ENCODE assay signal across 25 cellular contexts in the genomic region with DNA sequence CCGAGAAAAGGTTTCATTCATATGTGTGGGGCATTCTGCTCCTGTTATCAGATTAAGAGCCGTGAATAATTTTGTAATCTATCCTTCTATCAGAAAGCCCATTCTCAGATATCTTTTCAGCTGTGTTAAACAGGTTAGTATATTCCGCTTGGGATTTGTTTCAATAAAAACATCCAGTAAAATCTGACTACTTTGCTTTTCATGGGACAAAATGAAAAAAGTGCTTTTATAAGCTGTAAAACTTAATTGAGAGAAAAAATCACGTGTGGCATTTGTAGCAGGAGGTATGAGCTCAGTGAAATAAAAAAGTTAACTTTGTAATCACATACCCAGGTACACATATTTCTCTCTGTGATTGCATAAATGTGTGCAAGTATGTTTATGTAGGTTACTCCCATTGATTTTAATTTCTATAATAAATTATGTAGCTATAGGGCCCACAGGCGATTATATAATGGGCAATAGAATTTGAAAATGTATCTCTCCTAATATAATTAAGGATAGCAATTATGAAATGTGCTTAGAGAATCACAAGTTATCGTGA. TPM values are rescaled to one million over a fixed set of nuclear protein-coding genes. Genes with fewer than 3 reads are reported as not detected.
"Had no signal": no experiment of that assay in that cellular context is flagged by ENCODE, and none has a peak within 500 bp of the region (broad histone marks: within the 10 kb centered on the region; RNA-seq: fewer than 3 reads in every experiment).

No MANE protein-coding gene starts in this region.

- H3K36me3 Mint-ChIP-seq: activated CD4-positive, alpha-beta memory T cell treated with anti-CD3 and anti-CD28 coated beads for 36 hours; activated naive CD8-positive, alpha-beta T cell treated with anti-CD3 and anti-CD28 coated beads for 36 hours; WTC11 had no signal

- H3K4me3 ChIP-seq: K562 had no signal

- FAIRE-seq: K562 had no signal

- H3K27ac Mint-ChIP-seq: activated CD4-positive, alpha-beta memory T cell treated with anti-CD3 and anti-CD28 coated beads for 36 hours; activated naive CD4-positive, alpha-beta T cell treated with anti-CD3 and anti-CD28 coated beads for 36 hours; activated naive CD8-positive, alpha-beta T cell treated with anti-CD3 and anti-CD28 coated beads for 36 hours; activated T-helper 17 cell treated with anti-CD3 and anti-CD28 coated beads, Interleukin-2, amount 50 U/mL, for 72 hours; T-helper 17 cell; WTC11 had no signal

- H3K36me3 ChIP-seq: brain microvascular endothelial cell had no signal

- DNase-seq: activated CD4-positive, alpha-beta memory T cell treated with anti-CD3 and anti-CD28 coated beads for 36 hours; activated CD4-positive, alpha-beta T cell treated with anti-CD3 and anti-CD28 coated beads for 48 hours; activated CD4-positive, CD25-positive, alpha-beta regulatory T cell treated with anti-CD3 and anti-CD28 coated beads, Interleukin-2, amount 50 U/mL, for 72 hours; activated gamma-delta T cell; activated naive CD4-positive, alpha-beta T cell treated with anti-CD3 and anti-CD28 coated beads for 36 hours; activated naive CD8-positive, alpha-beta T cell treated with anti-CD3 and anti-CD28 coated beads for 36 hours; activated T-cell treated with anti-CD3 and anti-CD28 coated beads for 4 hours; activated T-cell treated with anti-CD3 and anti-CD28 coated beads, Interleukin-2, amount 50 U/mL, for 48 hours; brain microvascular endothelial cell; cerebellar nuclear complex; Kasumi-1; NCI-H1048; NCI-H146; NCI-H1930; NCI-H345; NCI-H510A; NCI-H526 treated with DMSO at 0.1 percent for 48 hours; NCI-H82; SHP77 treated with DMSO at 0.1 percent for 48 hours; T-helper 17 cell; T-helper 9 cell had no signal

- H3K27me3 ChIP-seq: brain microvascular endothelial cell had no signal

- H3K27ac ChIP-seq: brain microvascular endothelial cell had no signal

- H3K4me1 Mint-ChIP-seq: activated T-helper 17 cell treated with anti-CD3 and anti-CD28 coated beads, Interleukin-2, amount 50 U/mL, for 72 hours had no signal

- ATAC-seq: activated T-helper 17 cell treated with anti-CD3 and anti-CD28 coated beads, Interleukin-2, amount 50 U/mL, for 72 hours; K562; T-helper 17 cell; WTC11 had no signal

- H3K9me3 Mint-ChIP-seq: activated CD4-positive, alpha-beta memory T cell treated with anti-CD3 and anti-CD28 coated beads for 36 hours; activated naive CD4-positive, alpha-beta T cell treated with anti-CD3 and anti-CD28 coated beads for 36 hours; activated naive CD8-positive, alpha-beta T cell treated with anti-CD3 and anti-CD28 coated beads for 36 hours; activated T-helper 17 cell treated with anti-CD3 and anti-CD28 coated beads, Interleukin-2, amount 50 U/mL, for 72 hours; WTC11 had no signal

- H3K4me3 Mint-ChIP-seq: activated CD4-positive, alpha-beta memory T cell treated with anti-CD3 and anti-CD28 coated beads for 36 hours; activated naive CD4-positive, alpha-beta T cell treated with anti-CD3 and anti-CD28 coated beads for 36 hours; activated naive CD8-positive, alpha-beta T cell treated with anti-CD3 and anti-CD28 coated beads for 36 hours; activated T-helper 17 cell treated with anti-CD3 and anti-CD28 coated beads, Interleukin-2, amount 50 U/mL, for 72 hours; T-helper 17 cell; WTC11 had no signal

RNA-seq across cellular contexts. Expression of gene MET, which starts 3.9 kb away (rescaled TPM):
- total RNA-seq: OCI-LY7 had no signal
